ENCODE assay signal across 8 cellular contexts in genomic region chr22:38313384-38313955, GRCh38. TPM values are rescaled to one million over a fixed set of nuclear protein-coding genes. Genes with fewer than 3 reads are reported as not detected.
DNase-seq lines count a peak whose midpoint lies in the region; ATAC-seq and TF ChIP-seq lines count a peak whose summit lies in the region.

No MANE protein-coding gene starts in this region.

- peak in 1 of 4 donors; percentile 40 for TF ChIP-seq EP300 in sigmoid colon (IDR thresholded peaks at IDR 0.05)

- no peaks in the 10 kb centered on the region for H3K27me3 Mint-ChIP-seq in activated T-helper 2 cell treated with anti-CD3 and anti-CD28 coated beads, Interferon-gamma antibody, Interleukin-2, Interleukin-4, amounts not matched to agents 10 μg/mL and 5 μg/mL and 100 μg/mL, durations not matched to agents 14 hours and 24 hours and 36 hours (ENCODE audit: low read depth)

- peak overlapping the region; percentile 58 for H3K27ac Mint-ChIP-seq in activated T-helper 2 cell treated with anti-CD3 and anti-CD28 coated beads, Interferon-gamma antibody, Interleukin-2, Interleukin-4, amounts not matched to agents 10 μg/mL and 5 μg/mL and 100 μg/mL, durations not matched to agents 14 hours and 24 hours and 36 hours

- DNase-seq in H4 (ENCODE audit: low spot score) = peak; percentile 92
- no peak for DNase-seq in activated T-helper 2 cell treated with anti-CD3 and anti-CD28 coated beads, Interferon-gamma antibody, Interleukin-2, Interleukin-4, amounts not matched to agents 10 μg/mL and 5 μg/mL and 100 μg/mL, durations not matched to agents 14 hours and 24 hours and 36 hours (ENCODE audit: low spot score)
- DNase-seq in glomerular visceral epithelial cell (ENCODE audit: extremely low spot score) = peak; percentile 82
- DNase-seq in sigmoid colon = peak; percentile 95
- DNase-seq in NCI-H1105 treated with DMSO at 0.1 percent for 48 hours (lab: John Stamatoyannopoulos, UW) = no peak
- DNase-seq in activated CD4-positive, alpha-beta T cell treated with anti-CD3 and anti-CD28 coated beads, Interleukin-2, amount 50 U/mL, for 4 hours = no peak

- H3K4me3 Mint-ChIP-seq in activated T-helper 2 cell treated with anti-CD3 and anti-CD28 coated beads, Interferon-gamma antibody, Interleukin-2, Interleukin-4, amounts not matched to agents 10 μg/mL and 5 μg/mL and 100 μg/mL, durations not matched to agents 14 hours and 24 hours and 36 hours (ENCODE audit: low read depth) = peak overlapping the region; percentile 10

- H3K36me3 ChIP-seq in sigmoid colon = peaks cover 0 to 6% (median under 1%) of the 10 kb centered on the region in 4 donors

- peak overlapping the region; percentile 96 to 99 (median 98) for H3K27ac ChIP-seq in sigmoid colon

- peak overlapping the region; percentile 7 to 96 (median 84) for H3K4me3 ChIP-seq in sigmoid colon

- no peaks in the 10 kb centered on the region for H3K27me3 ChIP-seq in sigmoid colon

- H3K4me1 ChIP-seq in sigmoid colon = peaks cover 0 to 84% (median 82%) of the 10 kb centered on the region in 4 donors

- ATAC-seq in GM19395 (IDR thresholded peaks at IDR 0.05; ENCODE audit: unreplicated experiment) (no peak), GM18511 (IDR thresholded peaks at IDR 0.05; ENCODE audit: unreplicated experiment) (no peak)

- no peaks in the 10 kb centered on the region for H3K9me3 Mint-ChIP-seq in activated T-helper 2 cell treated with anti-CD3 and anti-CD28 coated beads, Interferon-gamma antibody, Interleukin-2, Interleukin-4, amounts not matched to agents 10 μg/mL and 5 μg/mL and 100 μg/mL, durations not matched to agents 14 hours and 24 hours and 36 hours

- WGBS in sigmoid colon, 2 donors = 51 to 57% methylated on average over 11 of the region's 11 CpGs

- peaks cover 34% of the 10 kb centered on the region for H3K36me3 Mint-ChIP-seq in activated T-helper 2 cell treated with anti-CD3 and anti-CD28 coated beads, Interferon-gamma antibody, Interleukin-2, Interleukin-4, amounts not matched to agents 10 μg/mL and 5 μg/mL and 100 μg/mL, durations not matched to agents 14 hours and 24 hours and 36 hours (ENCODE audit: low read depth)

- no peaks in the 10 kb centered on the region for H3K9me3 ChIP-seq in sigmoid colon

- no peak for TF ChIP-seq CTCF in sigmoid colon (IDR thresholded peaks at IDR 0.05)

- no peak for TF ChIP-seq POLR2A in sigmoid colon (IDR thresholded peaks at IDR 0.05)

- intact Hi-C loops in activated T-helper 2 cell treated with anti-CD3 and anti-CD28 coated beads, Interferon-gamma antibody, Interleukin-2, Interleukin-4, amounts not matched to agents 10 μg/mL and 5 μg/mL and 100 μg/mL, durations not matched to agents 14 hours and 24 hours and 36 hours (cut with micrococcal nuclease) = no loop called here
- intact Hi-C loops in sigmoid colon (cut with DNase I) = no loop called here

- H3K4me1 Mint-ChIP-seq in activated T-helper 2 cell treated with anti-CD3 and anti-CD28 coated beads, Interferon-gamma antibody, Interleukin-2, Interleukin-4, amounts not matched to agents 10 μg/mL and 5 μg/mL and 100 μg/mL, durations not matched to agents 14 hours and 24 hours and 36 hours (ENCODE audit: low read depth) = peaks cover 46% of the 10 kb centered on the region

RNA-seq across cellular contexts. Expression of gene CSNK1E, which starts 3.8 kb away (rescaled TPM):
- 87.4 and 95.4 TPM in 2 replicates for total RNA-seq in H4 (2014; rRNA removed; shearing (Covaris generic))
- total RNA-seq in activated T-helper 2 cell treated with anti-CD3 and anti-CD28 coated beads, Interferon-gamma antibody, Interleukin-2, Interleukin-4, amounts not matched to agents 10 μg/mL and 5 μg/mL and 100 μg/mL, durations not matched to agents 14 hours and 24 hours and 36 hours = 155 and 160 TPM in 2 replicates
- total RNA-seq in sigmoid colon = 100 to 1,000 TPM in 1 of 4 donors, 10 to 100 TPM in 3; 60.6 to 116 (median 73.3) TPM
- polyA plus RNA-seq in sigmoid colon = 10 to 100 TPM; 33.6 to 82.8 (median 35.1) TPM

RNA-seq across cellular contexts. Expression of gene TMEM184B, which starts 40.7 kb away (rescaled TPM):
- total RNA-seq in H4 (2014; rRNA removed; shearing (Covaris generic)) = 46.6 and 62.1 TPM in 2 replicates
- total RNA-seq in activated T-helper 2 cell treated with anti-CD3 and anti-CD28 coated beads, Interferon-gamma antibody, Interleukin-2, Interleukin-4, amounts not matched to agents 10 μg/mL and 5 μg/mL and 100 μg/mL, durations not matched to agents 14 hours and 24 hours and 36 hours = 34.8 and 35.8 TPM in 2 replicates
- 10 to 100 TPM; 42.6 to 96.4 (median 68.1) TPM for total RNA-seq in sigmoid colon
- 10 to 100 TPM in 1 of 3 donors, 1 to 10 TPM in 2; 7.2 to 34.3 (median 8.1) TPM for polyA plus RNA-seq in sigmoid colon

Comparison
In these comparisons a context has a peak if more than half of its experiments do, and no peak if none do; other contexts are left out.
1. DNase-seq: peak in H4 (single experiment), glomerular visceral epithelial cell (single experiment) and sigmoid colon (single experiment); none in activated T-helper 2 cell treated with anti-CD3 and anti-CD28 coated beads, Interferon-gamma antibody, Interleukin-2, Interleukin-4, amounts not matched to agents 10 μg/mL and 5 μg/mL and 100 μg/mL, durations not matched to agents 14 hours and 24 hours and 36 hours (single experiment), NCI-H1105 treated with DMSO at 0.1 percent for 48 hours (single experiment) and activated CD4-positive, alpha-beta T cell treated with anti-CD3 and anti-CD28 coated beads, Interleukin-2, amount 50 U/mL, for 4 hours (0 of 2).